ENCODE assay signal across 12 cellular contexts in genomic region chr1:48619529-48619928, GRCh38.
DNase-seq lines count a peak whose midpoint lies in the region; ATAC-seq, FAIRE-seq and TF ChIP-seq lines count a peak whose summit lies in the region.
"Had no signal": no experiment of that assay in that cellular context is flagged by ENCODE, and none has a peak within 500 bp of the region (broad histone marks: within the 10 kb centered on the region; RNA-seq: fewer than 3 reads in every experiment).

No MANE protein-coding gene starts in this region.

- H3K4me3 ChIP-seq in Caco-2 (ENCODE audit: low read depth, low read length), result no peak overlapping the region
- H3K4me3 ChIP-seq in bronchial epithelial cell (ENCODE audit: low read depth, low read length), result no peak overlapping the region
- peak overlapping the region in 1 of 2 experiments; percentile 40 for H3K4me3 ChIP-seq in mesenchymal stem cell (ENCODE audit: insufficient read depth in 1 of 2, low read depth in 1 of 2, low read length in 2 of 2)
- H3K4me3 ChIP-seq: skin epidermis had no signal

- no peak overlapping the region for H4K8ac ChIP-seq in mesenchymal stem cell (ENCODE audit: low read length)

- no peak overlapping the region for H3K4ac ChIP-seq in mesenchymal stem cell (ENCODE audit: low read depth in 1 of 2, low read length in 2 of 2)

- peaks cover 14% of the 10 kb centered on the region for H3K27me3 Mint-ChIP-seq in Caco-2 (ENCODE audit: insufficient read depth, unreplicated experiment)
- H3K27me3 Mint-ChIP-seq: stimulated activated naive B cell treated with anti-CD40 and anti-IgM and Interleukin-4, amounts not matched to agents 10 μg/mL and 1 μg/mL and 100 μg/mL, for 72 hours had no signal

- no peak overlapping the region for H4K91ac ChIP-seq in mesenchymal stem cell (ENCODE audit: low read length)

- H3K27ac ChIP-seq in mesenchymal stem cell (ENCODE audit: low read length, poor library complexity, severe bottlenecking), result no peak overlapping the region
- H3K27ac ChIP-seq: skin epidermis had no signal

- peak overlapping the region; percentile 14 for H3K4me2 ChIP-seq in mesenchymal stem cell (ENCODE audit: low read length, poor library complexity, severe bottlenecking)

- H2BK12ac ChIP-seq in mesenchymal stem cell (ENCODE audit: low read length in 2 of 2), result no peak overlapping the region

- DNase-seq in Caco-2 (peak; percentile 5 to 34), LHCN-M2 (ENCODE audit: low read depth) (peak; percentile 8), bronchial epithelial cell (ENCODE audit: low read depth) (peak; percentile 77), mesenchymal stem cell (no peak), ACHN (no peak)
- DNase-seq: DND-41; Kasumi-1; stimulated activated naive B cell treated with anti-CD40 and anti-IgM and Interleukin-4, amounts not matched to agents 10 μg/mL and 1 μg/mL and 100 μg/mL, for 72 hours had no signal

- no peak overlapping the region for H2AK5ac ChIP-seq in mesenchymal stem cell (ENCODE audit: low read length, severe bottlenecking)

- TF ChIP-seq CTCF in Caco-2 (IDR thresholded peaks at IDR 0.05; ENCODE audit: insufficient read depth in 1 of 2, low read depth in 1 of 2, low read length in 1 of 2, severe bottlenecking in 1 of 2, unreplicated experiment in 1 of 2) (no peak), bronchial epithelial cell (IDR thresholded peaks at IDR 0.05; ENCODE audit: insufficient read depth, low read length, severe bottlenecking) (no peak)

- no peak overlapping the region for H2BK120ac ChIP-seq in mesenchymal stem cell (ENCODE audit: low read depth, low read length)

- FAIRE-seq in bronchial epithelial cell (lab: Jason Lieb, UNC), result no peak

- H3K79me1 ChIP-seq in mesenchymal stem cell (replicated peaks; ENCODE audit: low read length, poor library complexity, severe bottlenecking), result no peaks in the 10 kb centered on the region

- POLR2A ChIA-PET in Caco-2 (lab: Charles Lee), result no interaction called here

- BruUV-seq in Caco-2 (replicated peaks; lab: Mats Ljungman, UMichigan), result no TSS peak

- no peak overlapping the region for H3K18ac ChIP-seq in mesenchymal stem cell (ENCODE audit: low read depth in 1 of 2, low read length in 2 of 2)

- H3K4me1 ChIP-seq in Caco-2, result no peaks in the 10 kb centered on the region
- peaks cover 3% of the 10 kb centered on the region for H3K4me1 ChIP-seq in mesenchymal stem cell (ENCODE audit: control insufficient read depth, insufficient read depth, low read depth, low read length)

- H3K36me3 Mint-ChIP-seq in Caco-2 (ENCODE audit: insufficient read depth, unreplicated experiment), result no peaks in the 10 kb centered on the region
- H3K36me3 Mint-ChIP-seq: stimulated activated naive B cell treated with anti-CD40 and anti-IgM and Interleukin-4, amounts not matched to agents 10 μg/mL and 1 μg/mL and 100 μg/mL, for 72 hours had no signal

- CTCF ChIA-PET in Caco-2 (lab: Charles Lee), result no interaction called here

- no peak overlapping the region for H3K23ac ChIP-seq in mesenchymal stem cell (ENCODE audit: low read length in 2 of 2)

- in situ Hi-C loops in ACHN (cut with HindIII; ENCODE audit: low pct_ligation_motif_present, low pct_unique_long_range_greater_than_20kb, low sequenced_read_pairs), result no loop called here

- intact Hi-C loops in Caco-2 (cut with micrococcal nuclease; ENCODE audit: unreplicated experiment), result no loop called here

- H3K9me3 ChIP-seq in Caco-2 (no peaks in the 10 kb centered on the region), mesenchymal stem cell (ENCODE audit: control insufficient read depth, low read length) (no peaks in the 10 kb centered on the region)

- no peak overlapping the region for H3K27ac Mint-ChIP-seq in Caco-2 (ENCODE audit: unreplicated experiment)
- H3K27ac Mint-ChIP-seq: stimulated activated naive B cell treated with anti-CD40 and anti-IgM and Interleukin-4, amounts not matched to agents 10 μg/mL and 1 μg/mL and 100 μg/mL, for 72 hours had no signal

- no peak overlapping the region for H3K4me3 Mint-ChIP-seq in Caco-2 (ENCODE audit: unreplicated experiment)
- H3K4me3 Mint-ChIP-seq: stimulated activated naive B cell treated with anti-CD40 and anti-IgM and Interleukin-4, amounts not matched to agents 10 μg/mL and 1 μg/mL and 100 μg/mL, for 72 hours had no signal

- H3K14ac ChIP-seq in mesenchymal stem cell (ENCODE audit: low read length in 2 of 2), result no peak overlapping the region

- no peaks in the 10 kb centered on the region for H3K36me3 ChIP-seq in Caco-2 (ENCODE audit: control insufficient read depth, insufficient read depth, low read length)
- no peaks in the 10 kb centered on the region for H3K36me3 ChIP-seq in bronchial epithelial cell (ENCODE audit: control insufficient read depth, insufficient read depth, low read length)
- no peaks in the 10 kb centered on the region for H3K36me3 ChIP-seq in mesenchymal stem cell (ENCODE audit: control insufficient read depth in 1 of 2, insufficient read depth in 2 of 2, low read depth in 1 of 2, low read length in 2 of 2)

- no peaks in the 10 kb centered on the region for H3K9me3 Mint-ChIP-seq in Caco-2 (ENCODE audit: unreplicated experiment)
- H3K9me3 Mint-ChIP-seq: stimulated activated naive B cell treated with anti-CD40 and anti-IgM and Interleukin-4, amounts not matched to agents 10 μg/mL and 1 μg/mL and 100 μg/mL, for 72 hours had no signal

- H3K4me1 Mint-ChIP-seq in Caco-2 (ENCODE audit: low read depth, unreplicated experiment), result no peaks in the 10 kb centered on the region

- no peak overlapping the region for H2BK5ac ChIP-seq in mesenchymal stem cell (ENCODE audit: low read depth, low read length, poor library complexity, severe bottlenecking)

- no peak overlapping the region for H3K9ac ChIP-seq in mesenchymal stem cell (ENCODE audit: low read length)

- no peak overlapping the region for H2BK15ac ChIP-seq in mesenchymal stem cell (ENCODE audit: low read depth, poor library complexity, severe bottlenecking)

- WGBS in mesenchymal stem cell, result 13% methylated on average over 8 of the region's 9 CpGs

- H3K27me3 ChIP-seq in Caco-2 (replicated peaks; ENCODE audit: control insufficient read depth, insufficient read depth, low read length) (no peaks in the 10 kb centered on the region), bronchial epithelial cell (ENCODE audit: control insufficient read depth, insufficient read depth, low read length) (peaks cover 1% of the 10 kb centered on the region), mesenchymal stem cell (ENCODE audit: control insufficient read depth in 1 of 2, insufficient read depth in 1 of 2, low read length in 2 of 2) (peaks cover 3 to 15% of the 10 kb centered on the region in 2 experiments)

- no peak for ATAC-seq in HG02884 (IDR thresholded peaks at IDR 0.05; ENCODE audit: unreplicated experiment)
- no peak for ATAC-seq in HG02938 (IDR thresholded peaks at IDR 0.05; ENCODE audit: unreplicated experiment)
- ATAC-seq in HG03025 (IDR thresholded peaks at IDR 0.05; ENCODE audit: low FRiP score, unreplicated experiment), result no peak
- ATAC-seq: stimulated activated naive B cell treated with anti-CD40 and anti-IgM and Interleukin-4, amounts not matched to agents 10 μg/mL and 1 μg/mL and 100 μg/mL, for 72 hours had no signal

- H2AFZ ChIP-seq in mesenchymal stem cell (ENCODE audit: low read depth, low read length), result no peak overlapping the region

Comparison
In these comparisons a context has a peak if more than half of its experiments do, and no peak if none do; other contexts are left out.
1. DNase-seq: peak in Caco-2 (2 of 2), LHCN-M2 (single experiment) and bronchial epithelial cell (single experiment); none in mesenchymal stem cell (single experiment) and ACHN (single experiment).